In the genomic region with DNA sequence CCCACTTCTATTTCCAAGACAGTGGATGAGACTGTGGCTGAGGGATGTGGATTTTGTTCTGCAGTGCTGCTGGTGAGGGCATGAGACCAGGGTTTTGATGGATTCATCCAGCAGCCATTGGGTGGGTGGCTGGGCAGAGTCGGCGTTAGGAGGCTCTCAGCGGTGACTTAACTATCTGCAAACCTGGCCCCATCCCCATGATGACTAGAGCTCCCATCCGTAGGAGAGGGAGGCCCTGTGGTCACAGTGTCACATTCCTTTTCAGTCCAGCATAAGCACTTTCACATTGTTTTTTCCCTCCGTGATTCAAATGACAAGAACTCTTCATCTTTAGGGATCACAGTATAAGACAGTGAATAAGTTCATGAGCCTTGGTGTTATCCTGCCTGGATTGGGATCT, we compare ENCODE assay signal across 23 cellular contexts.
A peak's percentile ranks its signal among the peaks of the same experiment; 100 is the strongest.
DNase-seq lines count a peak whose midpoint lies in the region; FAIRE-seq and TF ChIP-seq lines count a peak whose summit lies in the region.
"Had no signal": no experiment of that assay in that cellular context is flagged by ENCODE, and none has a peak within 500 bp of the region (broad histone marks: within the 10 kb centered on the region; RNA-seq: fewer than 3 reads in every experiment).

No MANE protein-coding gene starts in this region.

- no peak overlapping the region for H3K4me3 Mint-ChIP-seq in activated CD4-positive, alpha-beta T cell treated with anti-CD3 and anti-CD28 coated beads, Interleukin-2, amount 10 ng/mL, durations not matched to agents 7 days and 5 days
- H3K4me3 Mint-ChIP-seq: CD4-positive, alpha-beta T cell; endodermal cell; memory B cell; naive thymus-derived CD8-positive, alpha-beta T cell had no signal

- no peak for TF ChIP-seq CTCF in foreskin fibroblast (IDR thresholded peaks at IDR 0.05; ENCODE audit: low read depth, low read length)

- no peak overlapping the region for H3K4me3 ChIP-seq in foreskin fibroblast (ENCODE audit: low read depth in 1 of 2, low read length in 2 of 2)
- H3K4me3 ChIP-seq: skin epidermis had no signal

- POLR2A ChIA-PET in activated CD4-positive, alpha-beta T cell treated with anti-CD3 and anti-CD28 coated beads, Interleukin-2, amount 10 ng/mL, durations not matched to agents 7 days and 5 days (lab: Charles Lee): no interaction called here

- CTCF ChIA-PET in activated CD4-positive, alpha-beta T cell treated with anti-CD3 and anti-CD28 coated beads, Interleukin-2, amount 10 ng/mL, durations not matched to agents 7 days and 5 days (lab: Charles Lee): no interaction called here

- peak; percentile 30 for DNase-seq in A172 (ENCODE audit: low spot score)
- peak; percentile 82 for DNase-seq in GM04503 (ENCODE audit: low read depth)
- DNase-seq in astrocyte of the hippocampus (ENCODE audit: low read depth, low spot score): peak; percentile 46
- peak; percentile 73 to 80 for DNase-seq in foreskin fibroblast
- DNase-seq in HTR-8/SVneo (ENCODE audit: insufficient read length, low spot score): no peak
- DNase-seq in NCI-H2171 treated with DMSO at 0.1 percent for 48 hours (lab: John Stamatoyannopoulos, UW): no peak
- no peak for DNase-seq in activated CD4-positive, alpha-beta T cell treated with anti-CD3 and anti-CD28 coated beads, Interleukin-2, amount 10 ng/mL, durations not matched to agents 7 days and 5 days
- DNase-seq in DMS79 (lab: John Stamatoyannopoulos, UW): no peak
- DNase-seq: 8988T; activated CD4-positive, alpha-beta T cell treated with anti-CD3 and anti-CD28 coated beads, Interleukin-2, amount 50 U/mL, for 48 hours; activated gamma-delta T cell treated with Interleukin-2 at 50 U/mL for 16 hours; CD4-positive, alpha-beta T cell; DND-41; endodermal cell; H7; naive thymus-derived CD8-positive, alpha-beta T cell; NCI-H1417; NCI-H2171; posterior cingulate gyrus; stimulated activated CD4-positive, alpha-beta T cell treated with anti-CD3 and anti-CD28 coated beads, Interleukin-2, amount 100 ng/mL, for 48 hours had no signal

- no peaks in the 10 kb centered on the region for H3K36me3 Mint-ChIP-seq in activated CD4-positive, alpha-beta T cell treated with anti-CD3 and anti-CD28 coated beads, Interleukin-2, amount 10 ng/mL, durations not matched to agents 7 days and 5 days (ENCODE audit: low read depth)
- H3K36me3 Mint-ChIP-seq: naive thymus-derived CD8-positive, alpha-beta T cell had no signal

- H3K27ac Mint-ChIP-seq in activated CD4-positive, alpha-beta T cell treated with anti-CD3 and anti-CD28 coated beads, Interleukin-2, amount 10 ng/mL, durations not matched to agents 7 days and 5 days: no peak overlapping the region
- H3K27ac Mint-ChIP-seq: CD4-positive, alpha-beta T cell; endodermal cell; memory B cell; naive thymus-derived CD8-positive, alpha-beta T cell had no signal

- H3K4me1 Mint-ChIP-seq in activated CD4-positive, alpha-beta T cell treated with anti-CD3 and anti-CD28 coated beads, Interleukin-2, amount 10 ng/mL, durations not matched to agents 7 days and 5 days: peaks cover 12% of the 10 kb centered on the region
- H3K4me1 Mint-ChIP-seq: memory B cell had no signal

- peaks cover 2% of the 10 kb centered on the region for H3K27me3 Mint-ChIP-seq in activated CD4-positive, alpha-beta T cell treated with anti-CD3 and anti-CD28 coated beads, Interleukin-2, amount 10 ng/mL, durations not matched to agents 7 days and 5 days
- H3K27me3 Mint-ChIP-seq: CD4-positive, alpha-beta T cell had no signal

- no peaks in the 10 kb centered on the region for H3K9me3 Mint-ChIP-seq in activated CD4-positive, alpha-beta T cell treated with anti-CD3 and anti-CD28 coated beads, Interleukin-2, amount 10 ng/mL, durations not matched to agents 7 days and 5 days
- H3K9me3 Mint-ChIP-seq: CD4-positive, alpha-beta T cell; endodermal cell; memory B cell; naive thymus-derived CD8-positive, alpha-beta T cell had no signal

- FAIRE-seq in HTR-8/SVneo (lab: Jason Lieb, UNC): no peak
- FAIRE-seq: frontal cortex had no signal

Comparison
In these comparisons a context has a peak if more than half of its experiments do, and no peak if none do; other contexts are left out.
1. DNase-seq: peak in A172 (single experiment), GM04503 (single experiment), astrocyte of the hippocampus (single experiment) and foreskin fibroblast (2 of 2); none in HTR-8/SVneo (single experiment), NCI-H2171 treated with DMSO at 0.1 percent for 48 hours (single experiment), activated CD4-positive, alpha-beta T cell treated with anti-CD3 and anti-CD28 coated beads, Interleukin-2, amount 10 ng/mL, durations not matched to agents 7 days and 5 days (single experiment) and DMS79 (single experiment).